1 cellular context compared by ENCODE assay signal in the genomic region with DNA sequence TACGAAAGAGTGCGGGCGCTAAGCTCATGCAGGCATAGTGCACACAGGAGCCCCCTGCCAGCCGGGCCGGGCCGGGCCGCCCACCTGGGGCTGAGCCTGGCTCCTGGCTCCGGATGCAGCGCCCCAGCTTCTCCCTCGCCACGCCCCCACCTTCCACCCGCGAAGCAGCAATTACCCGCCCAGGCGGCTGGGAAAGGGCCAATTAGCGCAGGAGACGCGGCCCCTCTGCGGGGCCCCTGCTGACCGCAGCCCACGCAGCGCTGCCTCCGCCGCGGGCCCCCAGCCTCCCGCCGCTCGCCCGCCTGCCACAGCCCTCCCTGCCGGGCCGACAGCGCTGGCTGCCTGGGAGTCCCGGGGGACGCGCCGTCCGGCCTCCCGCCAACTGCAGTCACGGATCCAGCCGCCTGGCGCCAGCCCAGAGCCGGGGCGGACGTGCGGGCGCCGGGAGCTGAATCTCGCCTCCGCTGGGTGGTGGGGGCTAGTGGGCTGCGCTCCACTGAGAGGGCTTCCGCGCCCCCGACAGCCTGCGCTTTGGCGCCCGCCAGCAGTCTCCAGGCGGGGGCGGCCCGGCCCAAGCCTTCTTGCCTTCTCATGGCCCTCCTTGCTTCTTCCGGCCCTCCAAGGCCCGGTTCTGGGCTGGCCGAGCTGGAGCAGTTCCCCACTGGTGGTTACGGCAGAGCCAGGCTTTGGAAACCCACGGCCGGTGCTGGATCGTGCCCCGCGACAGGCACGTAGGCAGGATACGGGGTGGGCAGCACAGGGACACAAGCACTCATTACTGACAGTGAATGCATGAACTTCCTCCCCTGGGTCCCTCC.
TF ChIP-seq lines count a peak whose summit lies in the region.

No MANE protein-coding gene starts in this region.

TF ChIP-seq in liver, 16 proteins besides CTCF, POLR2A, EP300 and RAD21 (continued from another document):
- TF ChIP-seq, protein P1, sequence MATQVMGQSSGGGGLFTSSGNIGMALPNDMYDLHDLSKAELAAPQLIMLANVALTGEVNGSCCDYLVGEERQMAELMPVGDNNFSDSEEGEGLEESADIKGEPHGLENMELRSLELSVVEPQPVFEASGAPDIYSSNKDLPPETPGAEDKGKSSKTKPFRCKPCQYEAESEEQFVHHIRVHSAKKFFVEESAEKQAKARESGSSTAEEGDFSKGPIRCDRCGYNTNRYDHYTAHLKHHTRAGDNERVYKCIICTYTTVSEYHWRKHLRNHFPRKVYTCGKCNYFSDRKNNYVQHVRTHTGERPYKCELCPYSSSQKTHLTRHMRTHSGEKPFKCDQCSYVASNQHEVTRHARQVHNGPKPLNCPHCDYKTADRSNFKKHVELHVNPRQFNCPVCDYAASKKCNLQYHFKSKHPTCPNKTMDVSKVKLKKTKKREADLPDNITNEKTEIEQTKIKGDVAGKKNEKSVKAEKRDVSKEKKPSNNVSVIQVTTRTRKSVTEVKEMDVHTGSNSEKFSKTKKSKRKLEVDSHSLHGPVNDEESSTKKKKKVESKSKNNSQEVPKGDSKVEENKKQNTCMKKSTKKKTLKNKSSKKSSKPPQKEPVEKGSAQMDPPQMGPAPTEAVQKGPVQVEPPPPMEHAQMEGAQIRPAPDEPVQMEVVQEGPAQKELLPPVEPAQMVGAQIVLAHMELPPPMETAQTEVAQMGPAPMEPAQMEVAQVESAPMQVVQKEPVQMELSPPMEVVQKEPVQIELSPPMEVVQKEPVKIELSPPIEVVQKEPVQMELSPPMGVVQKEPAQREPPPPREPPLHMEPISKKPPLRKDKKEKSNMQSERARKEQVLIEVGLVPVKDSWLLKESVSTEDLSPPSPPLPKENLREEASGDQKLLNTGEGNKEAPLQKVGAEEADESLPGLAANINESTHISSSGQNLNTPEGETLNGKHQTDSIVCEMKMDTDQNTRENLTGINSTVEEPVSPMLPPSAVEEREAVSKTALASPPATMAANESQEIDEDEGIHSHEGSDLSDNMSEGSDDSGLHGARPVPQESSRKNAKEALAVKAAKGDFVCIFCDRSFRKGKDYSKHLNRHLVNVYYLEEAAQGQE (IDR thresholded peaks at IDR 0.05), result no peak
- TF ChIP-seq, protein P2, sequence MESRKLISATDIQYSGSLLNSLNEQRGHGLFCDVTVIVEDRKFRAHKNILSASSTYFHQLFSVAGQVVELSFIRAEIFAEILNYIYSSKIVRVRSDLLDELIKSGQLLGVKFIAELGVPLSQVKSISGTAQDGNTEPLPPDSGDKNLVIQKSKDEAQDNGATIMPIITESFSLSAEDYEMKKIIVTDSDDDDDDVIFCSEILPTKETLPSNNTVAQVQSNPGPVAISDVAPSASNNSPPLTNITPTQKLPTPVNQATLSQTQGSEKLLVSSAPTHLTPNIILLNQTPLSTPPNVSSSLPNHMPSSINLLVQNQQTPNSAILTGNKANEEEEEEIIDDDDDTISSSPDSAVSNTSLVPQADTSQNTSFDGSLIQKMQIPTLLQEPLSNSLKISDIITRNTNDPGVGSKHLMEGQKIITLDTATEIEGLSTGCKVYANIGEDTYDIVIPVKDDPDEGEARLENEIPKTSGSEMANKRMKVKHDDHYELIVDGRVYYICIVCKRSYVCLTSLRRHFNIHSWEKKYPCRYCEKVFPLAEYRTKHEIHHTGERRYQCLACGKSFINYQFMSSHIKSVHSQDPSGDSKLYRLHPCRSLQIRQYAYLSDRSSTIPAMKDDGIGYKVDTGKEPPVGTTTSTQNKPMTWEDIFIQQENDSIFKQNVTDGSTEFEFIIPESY (IDR thresholded peaks at IDR 0.05), result no peak
- TF ChIP-seq, protein P3, sequence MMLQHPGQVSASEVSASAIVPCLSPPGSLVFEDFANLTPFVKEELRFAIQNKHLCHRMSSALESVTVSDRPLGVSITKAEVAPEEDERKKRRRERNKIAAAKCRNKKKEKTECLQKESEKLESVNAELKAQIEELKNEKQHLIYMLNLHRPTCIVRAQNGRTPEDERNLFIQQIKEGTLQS (IDR thresholded peaks at IDR 0.05), result no peak
- no peak for TF ChIP-seq GABPA (IDR thresholded peaks at IDR 0.05 in 1 of 2, conservative IDR thresholded peaks at IDR 0.05 in 1 of 2)
- no peak for TF ChIP-seq FOXA1 (IDR thresholded peaks at IDR 0.05)
- no peak for TF ChIP-seq HNF4A (conservative IDR thresholded peaks at IDR 0.05)
- no peak for TF ChIP-seq FOXA2 (IDR thresholded peaks at IDR 0.05)
- TF ChIP-seq NR2F2 (IDR thresholded peaks at IDR 0.05), result no peak
